ENCODE assay signal across 1 cellular context in the genomic region with DNA sequence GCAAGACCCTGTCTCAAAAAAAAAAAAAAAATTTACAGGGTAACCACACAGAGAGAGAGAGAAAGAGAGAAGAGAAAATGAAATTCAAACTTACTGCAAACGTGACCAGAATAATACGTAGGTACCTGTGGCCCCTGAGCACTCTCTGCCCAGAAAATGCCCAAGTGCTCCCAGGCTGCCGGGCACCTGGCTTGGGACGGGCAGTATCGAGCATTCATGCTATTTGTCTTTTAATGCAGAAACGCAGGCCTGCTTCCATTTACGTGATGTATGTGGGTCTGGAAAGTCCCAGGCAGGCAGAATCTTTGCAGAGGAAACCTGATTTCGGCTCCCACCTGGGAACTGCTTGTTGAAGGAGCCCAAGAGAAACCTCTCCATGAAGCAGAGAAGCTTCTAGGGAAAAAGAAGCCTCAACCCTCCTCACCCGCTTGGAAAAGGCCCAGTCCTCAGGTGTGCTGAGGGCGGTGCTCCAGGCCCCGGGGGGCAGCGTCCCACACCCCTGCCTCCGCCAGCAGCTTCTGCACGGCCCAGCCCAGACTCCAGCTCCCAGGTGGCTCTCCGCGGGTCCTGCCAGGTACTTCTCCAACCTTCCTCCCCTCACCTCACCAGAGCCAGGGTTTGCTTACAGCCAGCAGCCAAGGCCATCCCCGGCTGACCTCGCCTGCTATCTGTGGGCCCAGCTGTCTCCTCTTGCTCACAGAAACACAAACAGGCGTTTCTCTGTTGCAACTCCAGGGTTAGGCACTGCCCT.
TF ChIP-seq lines count a peak whose summit lies in the region.

No MANE protein-coding gene starts in this region.

TF ChIP-seq in HepG2, 621 proteins besides CTCF, POLR2A, EP300 and RAD21 (continued from another document and continues in another):
- TF ChIP-seq RERE (CRISPR knock-in tag; IDR thresholded peaks at IDR 0.05; ENCODE audit: low read depth) (0 out of 2 replicates have a peak, but pooled peaks have one; percentile 18), ARID4A (CRISPR knock-in tag; IDR thresholded peaks at IDR 0.05; ENCODE audit: borderline replicate concordance) (peak; percentile 63; the same call in 1 of the 2 replicates), SKI (IDR thresholded peaks at IDR 0.05; ENCODE audit: partially characterized antibody) (peak; percentile 75), ZKSCAN8 (CRISPR knock-in tag; IDR thresholded peaks at IDR 0.05; ENCODE audit: borderline replicate concordance) (peak; percentile 64; the same call in 1 of the 2 replicates), ESRRA (CRISPR knock-in tag; IDR thresholded peaks at IDR 0.05; ENCODE audit: low read depth) (peak; percentile 44; the same call in 1 of the 2 replicates), RBM22 (optimal IDR thresholded peaks at IDR 0.05; ENCODE audit: low read length) (no peak), HIC2 (CRISPR knock-in tag; IDR thresholded peaks at IDR 0.05; ENCODE audit: low read depth) (peak; percentile 69), KAT8 (CRISPR knock-in tag; IDR thresholded peaks at IDR 0.05) (0 out of 2 replicates have a peak, but pooled peaks have one; percentile 34), ZFP36L2 (CRISPR knock-in tag; IDR thresholded peaks at IDR 0.05) (no peak), HDAC1 (CRISPR knock-in tag; IDR thresholded peaks at IDR 0.05) (peak; percentile 68)
- TF ChIP-seq, protein P1, sequence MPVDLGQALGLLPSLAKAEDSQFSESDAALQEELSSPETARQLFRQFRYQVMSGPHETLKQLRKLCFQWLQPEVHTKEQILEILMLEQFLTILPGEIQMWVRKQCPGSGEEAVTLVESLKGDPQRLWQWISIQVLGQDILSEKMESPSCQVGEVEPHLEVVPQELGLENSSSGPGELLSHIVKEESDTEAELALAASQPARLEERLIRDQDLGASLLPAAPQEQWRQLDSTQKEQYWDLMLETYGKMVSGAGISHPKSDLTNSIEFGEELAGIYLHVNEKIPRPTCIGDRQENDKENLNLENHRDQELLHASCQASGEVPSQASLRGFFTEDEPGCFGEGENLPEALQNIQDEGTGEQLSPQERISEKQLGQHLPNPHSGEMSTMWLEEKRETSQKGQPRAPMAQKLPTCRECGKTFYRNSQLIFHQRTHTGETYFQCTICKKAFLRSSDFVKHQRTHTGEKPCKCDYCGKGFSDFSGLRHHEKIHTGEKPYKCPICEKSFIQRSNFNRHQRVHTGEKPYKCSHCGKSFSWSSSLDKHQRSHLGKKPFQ (CRISPR knock-in tag; IDR thresholded peaks at IDR 0.05; ENCODE audit: insufficient replicate concordance) = no peak
- TF ChIP-seq, protein P2, sequence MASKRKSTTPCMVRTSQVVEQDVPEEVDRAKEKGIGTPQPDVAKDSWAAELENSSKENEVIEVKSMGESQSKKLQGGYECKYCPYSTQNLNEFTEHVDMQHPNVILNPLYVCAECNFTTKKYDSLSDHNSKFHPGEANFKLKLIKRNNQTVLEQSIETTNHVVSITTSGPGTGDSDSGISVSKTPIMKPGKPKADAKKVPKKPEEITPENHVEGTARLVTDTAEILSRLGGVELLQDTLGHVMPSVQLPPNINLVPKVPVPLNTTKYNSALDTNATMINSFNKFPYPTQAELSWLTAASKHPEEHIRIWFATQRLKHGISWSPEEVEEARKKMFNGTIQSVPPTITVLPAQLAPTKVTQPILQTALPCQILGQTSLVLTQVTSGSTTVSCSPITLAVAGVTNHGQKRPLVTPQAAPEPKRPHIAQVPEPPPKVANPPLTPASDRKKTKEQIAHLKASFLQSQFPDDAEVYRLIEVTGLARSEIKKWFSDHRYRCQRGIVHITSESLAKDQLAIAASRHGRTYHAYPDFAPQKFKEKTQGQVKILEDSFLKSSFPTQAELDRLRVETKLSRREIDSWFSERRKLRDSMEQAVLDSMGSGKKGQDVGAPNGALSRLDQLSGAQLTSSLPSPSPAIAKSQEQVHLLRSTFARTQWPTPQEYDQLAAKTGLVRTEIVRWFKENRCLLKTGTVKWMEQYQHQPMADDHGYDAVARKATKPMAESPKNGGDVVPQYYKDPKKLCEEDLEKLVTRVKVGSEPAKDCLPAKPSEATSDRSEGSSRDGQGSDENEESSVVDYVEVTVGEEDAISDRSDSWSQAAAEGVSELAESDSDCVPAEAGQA (IDR thresholded peaks at IDR 0.05; ENCODE audit: low read depth) = 0 out of 2 replicates have a peak, but pooled peaks have one; percentile 15
- TF ChIP-seq, protein P2 (CRISPR knock-in tag; IDR thresholded peaks at IDR 0.05; ENCODE audit: borderline replicate concordance) = no peak
- TF ChIP-seq, protein P3, sequence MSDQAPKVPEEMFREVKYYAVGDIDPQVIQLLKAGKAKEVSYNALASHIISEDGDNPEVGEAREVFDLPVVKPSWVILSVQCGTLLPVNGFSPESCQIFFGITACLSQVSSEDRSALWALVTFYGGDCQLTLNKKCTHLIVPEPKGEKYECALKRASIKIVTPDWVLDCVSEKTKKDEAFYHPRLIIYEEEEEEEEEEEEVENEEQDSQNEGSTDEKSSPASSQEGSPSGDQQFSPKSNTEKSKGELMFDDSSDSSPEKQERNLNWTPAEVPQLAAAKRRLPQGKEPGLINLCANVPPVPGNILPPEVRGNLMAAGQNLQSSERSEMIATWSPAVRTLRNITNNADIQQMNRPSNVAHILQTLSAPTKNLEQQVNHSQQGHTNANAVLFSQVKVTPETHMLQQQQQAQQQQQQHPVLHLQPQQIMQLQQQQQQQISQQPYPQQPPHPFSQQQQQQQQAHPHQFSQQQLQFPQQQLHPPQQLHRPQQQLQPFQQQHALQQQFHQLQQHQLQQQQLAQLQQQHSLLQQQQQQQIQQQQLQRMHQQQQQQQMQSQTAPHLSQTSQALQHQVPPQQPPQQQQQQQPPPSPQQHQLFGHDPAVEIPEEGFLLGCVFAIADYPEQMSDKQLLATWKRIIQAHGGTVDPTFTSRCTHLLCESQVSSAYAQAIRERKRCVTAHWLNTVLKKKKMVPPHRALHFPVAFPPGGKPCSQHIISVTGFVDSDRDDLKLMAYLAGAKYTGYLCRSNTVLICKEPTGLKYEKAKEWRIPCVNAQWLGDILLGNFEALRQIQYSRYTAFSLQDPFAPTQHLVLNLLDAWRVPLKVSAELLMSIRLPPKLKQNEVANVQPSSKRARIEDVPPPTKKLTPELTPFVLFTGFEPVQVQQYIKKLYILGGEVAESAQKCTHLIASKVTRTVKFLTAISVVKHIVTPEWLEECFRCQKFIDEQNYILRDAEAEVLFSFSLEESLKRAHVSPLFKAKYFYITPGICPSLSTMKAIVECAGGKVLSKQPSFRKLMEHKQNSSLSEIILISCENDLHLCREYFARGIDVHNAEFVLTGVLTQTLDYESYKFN (CRISPR knock-in tag; conservative IDR thresholded peaks at IDR 0.05) = peak; percentile 62; the same call in 1 of the 2 replicates
- TF ChIP-seq, protein P4, sequence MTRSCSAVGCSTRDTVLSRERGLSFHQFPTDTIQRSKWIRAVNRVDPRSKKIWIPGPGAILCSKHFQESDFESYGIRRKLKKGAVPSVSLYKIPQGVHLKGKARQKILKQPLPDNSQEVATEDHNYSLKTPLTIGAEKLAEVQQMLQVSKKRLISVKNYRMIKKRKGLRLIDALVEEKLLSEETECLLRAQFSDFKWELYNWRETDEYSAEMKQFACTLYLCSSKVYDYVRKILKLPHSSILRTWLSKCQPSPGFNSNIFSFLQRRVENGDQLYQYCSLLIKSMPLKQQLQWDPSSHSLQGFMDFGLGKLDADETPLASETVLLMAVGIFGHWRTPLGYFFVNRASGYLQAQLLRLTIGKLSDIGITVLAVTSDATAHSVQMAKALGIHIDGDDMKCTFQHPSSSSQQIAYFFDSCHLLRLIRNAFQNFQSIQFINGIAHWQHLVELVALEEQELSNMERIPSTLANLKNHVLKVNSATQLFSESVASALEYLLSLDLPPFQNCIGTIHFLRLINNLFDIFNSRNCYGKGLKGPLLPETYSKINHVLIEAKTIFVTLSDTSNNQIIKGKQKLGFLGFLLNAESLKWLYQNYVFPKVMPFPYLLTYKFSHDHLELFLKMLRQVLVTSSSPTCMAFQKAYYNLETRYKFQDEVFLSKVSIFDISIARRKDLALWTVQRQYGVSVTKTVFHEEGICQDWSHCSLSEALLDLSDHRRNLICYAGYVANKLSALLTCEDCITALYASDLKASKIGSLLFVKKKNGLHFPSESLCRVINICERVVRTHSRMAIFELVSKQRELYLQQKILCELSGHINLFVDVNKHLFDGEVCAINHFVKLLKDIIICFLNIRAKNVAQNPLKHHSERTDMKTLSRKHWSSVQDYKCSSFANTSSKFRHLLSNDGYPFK (CRISPR knock-in tag; IDR thresholded peaks at IDR 0.05; ENCODE audit: borderline replicate concordance) = 0 out of 2 replicates have a peak, but pooled peaks have one; percentile 22
